ENCODE assay signal across 15 cellular contexts in the genomic region with DNA sequence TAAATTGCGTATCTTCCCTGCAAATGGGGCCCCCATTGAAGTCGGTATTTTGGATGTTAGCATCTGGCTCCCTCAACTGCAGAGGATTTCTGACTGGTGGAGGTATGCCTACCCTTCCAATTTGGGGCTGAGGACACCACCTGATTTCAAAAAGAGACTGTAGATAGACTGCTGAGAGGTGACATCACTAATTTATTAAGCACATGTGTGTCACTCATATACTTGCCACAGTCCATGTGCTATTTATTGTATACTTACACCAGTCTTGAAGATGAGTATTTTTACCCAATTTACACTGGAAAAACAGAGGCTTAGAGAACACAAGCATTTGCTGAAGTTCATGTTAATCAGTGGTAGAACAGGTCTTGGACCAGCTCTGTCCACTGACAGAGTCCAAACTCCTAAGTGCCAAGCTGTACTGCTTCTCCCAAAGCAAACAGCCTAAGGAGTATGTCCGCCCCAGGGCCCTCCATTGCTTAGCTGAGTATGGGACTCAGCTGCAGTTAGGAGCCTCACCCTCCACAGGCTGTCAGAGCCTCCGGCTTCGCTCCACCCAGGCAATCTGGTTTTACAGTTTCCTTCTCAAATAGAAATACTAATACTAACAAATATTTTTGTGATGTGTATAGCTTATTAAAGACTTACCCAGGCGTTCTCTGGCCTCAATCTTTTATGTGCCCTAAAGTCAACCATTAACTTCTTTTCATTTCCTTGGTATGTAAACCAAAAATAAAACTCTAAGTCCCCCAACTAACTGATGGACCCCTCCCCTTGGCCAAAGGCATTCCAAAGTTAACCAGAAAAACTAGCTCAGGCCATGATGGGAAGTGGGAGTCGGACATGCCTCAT. TPM values are rescaled to one million over a fixed set of nuclear protein-coding genes. Genes with fewer than 3 reads are reported as not detected.
DNase-seq lines count a peak whose midpoint lies in the region; ATAC-seq, FAIRE-seq and TF ChIP-seq lines count a peak whose summit lies in the region.
"Had no signal": no experiment of that assay in that cellular context is flagged by ENCODE, and none has a peak within 500 bp of the region (broad histone marks: within the 10 kb centered on the region; RNA-seq: fewer than 3 reads in every experiment).

No MANE protein-coding gene starts in this region.

- 69 to 89% (median 87%) methylated on average over 7 of the region's 7 CpGs for WGBS in spleen, 5 donors

- peak; percentile 78 for ATAC-seq in left lobe of liver
- no peak for ATAC-seq in HG02885 (IDR thresholded peaks at IDR 0.05; ENCODE audit: poor library complexity, unreplicated experiment)
- ATAC-seq: CD8-positive, alpha-beta T cell had no signal

- no peak for TF ChIP-seq CTCF in spleen (IDR thresholded peaks at IDR 0.05 in 8 of 11, conservative IDR thresholded peaks at IDR 0.05 in 3 of 11)

- H3K4me1 ChIP-seq in subcutaneous abdominal adipose tissue (ENCODE audit: control insufficient read depth in 5 of 5, insufficient read depth in 5 of 5, low read length in 5 of 5) (peaks cover 14 to 61% (median 51%) of the 10 kb centered on the region in 5 donors), spleen (peaks cover 0 to 48% (median 0%) of the 10 kb centered on the region in 6 donors)

- no peaks in the 10 kb centered on the region for H3K27me3 ChIP-seq in subcutaneous abdominal adipose tissue (ENCODE audit: control insufficient read depth in 5 of 5, insufficient read depth in 4 of 5, low read length in 5 of 5)
- H3K27me3 ChIP-seq in spleen (replicated peaks in 1 of 7) = no peaks in the 10 kb centered on the region
- H3K27me3 ChIP-seq: sigmoid colon had no signal

- peak; percentile 13 for DNase-seq in HK-2 (ENCODE audit: unreplicated experiment)
- no peak for DNase-seq in left lobe of liver (ENCODE audit: low spot score)
- DNase-seq in NCI-H345 treated with DMSO at 0.1 percent for 48 hours (lab: John Stamatoyannopoulos, UW; ENCODE audit: unreplicated experiment) = no peak
- DNase-seq in spleen = no peak
- DNase-seq in NCI-H1694 (lab: John Stamatoyannopoulos, UW) = no peak
- DNase-seq: activated CD4-positive, CD25-positive, alpha-beta regulatory T cell treated with anti-CD3 and anti-CD28 coated beads, Interleukin-2, amount 50 U/mL, for 72 hours; CD8-positive, alpha-beta T cell; H9; MM.1S; nephron progenitor cell; sigmoid colon had no signal

- H3K27ac ChIP-seq in subcutaneous abdominal adipose tissue (ENCODE audit: low read depth, low read length) (peak overlapping the region; percentile 53), spleen (peak overlapping the region in 3 of 8 donors; percentile 52 to 56 (median 52))
- H3K27ac ChIP-seq: coronary artery, sigmoid colon had no signal

- no peak for TF ChIP-seq POLR2A in spleen (IDR thresholded peaks at IDR 0.05)

- peak; percentile 59 for FAIRE-seq in endometrium (lab: Jason Lieb, UNC)

- H3K4me3 ChIP-seq in subcutaneous abdominal adipose tissue (ENCODE audit: low read depth in 1 of 5, low read length in 5 of 5) = no peak overlapping the region
- H3K4me3 ChIP-seq in spleen = no peak overlapping the region
- H3K4me3 ChIP-seq: coronary artery, sigmoid colon had no signal

- no peak overlapping the region for H3K9ac ChIP-seq in subcutaneous abdominal adipose tissue (ENCODE audit: low read length in 5 of 5)

- no peaks in the 10 kb centered on the region for H3K9me3 ChIP-seq in subcutaneous abdominal adipose tissue (ENCODE audit: control insufficient read depth in 5 of 5, low read length in 5 of 5)
- H3K9me3 ChIP-seq in spleen = no peaks in the 10 kb centered on the region
- H3K9me3 ChIP-seq: sigmoid colon had no signal

- intact Hi-C loops in spleen (cut with DNase I; ENCODE audit: low total_unique reads) = no loop called here

- H3K36me3 ChIP-seq in subcutaneous abdominal adipose tissue (ENCODE audit: control insufficient read depth in 5 of 5, insufficient read depth in 5 of 5, low read length in 5 of 5) (no peaks in the 10 kb centered on the region), spleen (no peaks in the 10 kb centered on the region)
- H3K36me3 ChIP-seq: sigmoid colon had no signal

RNA-seq across cellular contexts. Expression of gene RIN2, which starts 17.5 kb away (rescaled TPM):
- total RNA-seq in left lobe of liver = 13.8 TPM
- total RNA-seq in spleen = 100 to 1,000 TPM in 2 of 7 donors, 10 to 100 TPM in 5; 56.7 to 135 (median 93.7) TPM
- polyA plus RNA-seq in spleen = 10 to 100 TPM in 1 of 3 donors, 1 to 10 TPM in 2; 4.8 to 14.5 (median 6.2) TPM
- total RNA-seq: CD8-positive, alpha-beta T cell had no signal
